In genomic region chr5:1498623-1499416, GRCh38 we compare ENCODE assay signal across 10 cellular contexts. TPM values are rescaled to one million over a fixed set of nuclear protein-coding genes. Genes with fewer than 3 reads are reported as not detected.
DNase-seq lines count a peak whose midpoint lies in the region; ATAC-seq, FAIRE-seq and TF ChIP-seq lines count a peak whose summit lies in the region.
"Had no signal": no experiment of that assay in that cellular context is flagged by ENCODE, and none has a peak within 500 bp of the region (broad histone marks: within the 10 kb centered on the region; RNA-seq: fewer than 3 reads in every experiment).

No MANE protein-coding gene starts in this region.

- no peak overlapping the region for H3K27ac ChIP-seq in small intestine (ENCODE audit: low read depth in 1 of 2, low read length in 1 of 2)
- H3K27ac ChIP-seq: heart left ventricle had no signal

- H3K27ac Mint-ChIP-seq in natural killer cell = peak overlapping the region; percentile 91 to 97

- no peaks in the 10 kb centered on the region for H3K9me3 ChIP-seq in small intestine (ENCODE audit: control insufficient read depth, low read depth)
- H3K9me3 ChIP-seq: heart left ventricle had no signal

- FAIRE-seq in small intestine (lab: Jason Lieb, UNC) = no peak

- ATAC-seq in GM18868 (IDR thresholded peaks at IDR 0.05; ENCODE audit: unreplicated experiment) (peak; percentile 35), GM21723 (IDR thresholded peaks at IDR 0.05; ENCODE audit: unreplicated experiment) (peak; percentile 33), HG03432 (IDR thresholded peaks at IDR 0.05; ENCODE audit: unreplicated experiment) (peak; percentile 33), natural killer cell (no peak)
- ATAC-seq: heart left ventricle had no signal

- intact Hi-C loops in natural killer cell (cut with micrococcal nuclease) = no loop called here

- no peaks in the 10 kb centered on the region for H3K27me3 Mint-ChIP-seq in natural killer cell (ENCODE audit: low read depth in 2 of 2)

- no peak overlapping the region for H3K4me3 ChIP-seq in small intestine (ENCODE audit: low read depth in 1 of 2, low read length in 2 of 2)
- H3K4me3 ChIP-seq: heart left ventricle had no signal

- 85 to 88% (median 86%) methylated on average over 17 of the region's 17 CpGs for WGBS in small intestine, 3 donors

- H3K4me1 Mint-ChIP-seq in natural killer cell = peaks cover 87 to 96% of the 10 kb centered on the region in 2 donors

- TF ChIP-seq CTCF in natural killer cell (IDR thresholded peaks at IDR 0.05) = no peak

- H3K4me3 Mint-ChIP-seq in natural killer cell = peak overlapping the region; percentile 11

- peaks cover 0 to 2% of the 10 kb centered on the region in 2 donors for H3K4me1 ChIP-seq in small intestine (ENCODE audit: control insufficient read depth in 2 of 2, insufficient read depth in 1 of 2, low read depth in 1 of 2, low read length in 1 of 2)

- H3K9me3 Mint-ChIP-seq in natural killer cell = no peaks in the 10 kb centered on the region

- no peaks in the 10 kb centered on the region for H3K36me3 Mint-ChIP-seq in natural killer cell

- no peaks in the 10 kb centered on the region for H3K36me3 ChIP-seq in small intestine (ENCODE audit: control insufficient read depth in 2 of 2, insufficient read depth in 2 of 2, low read length in 2 of 2)

- DNase-seq in natural killer cell (no peak), NCI-H748 treated with DMSO at 0.1 percent for 48 hours (lab: John Stamatoyannopoulos, UW) (no peak), small intestine (no peak), KG1 (lab: John Stamatoyannopoulos, UW) (no peak), NCI-H1694 treated with DMSO at 0.1 percent for 48 hours (lab: John Stamatoyannopoulos, UW) (no peak)
- DNase-seq: activated CD8-positive, alpha-beta memory T cell treated with anti-CD3 and anti-CD28 coated beads for 24 hours; heart left ventricle had no signal

- no peaks in the 10 kb centered on the region for H3K27me3 ChIP-seq in small intestine (ENCODE audit: control insufficient read depth in 2 of 2, insufficient read depth in 2 of 2, low read length in 2 of 2)
- H3K27me3 ChIP-seq: heart left ventricle had no signal

RNA-seq across cellular contexts. Expression of gene LPCAT1, which starts 24.9 kb away (rescaled TPM):
- 100 to 1,000 TPM; 196 to 302 (median 252) TPM for total RNA-seq in natural killer cell
- polyA plus RNA-seq in small intestine = 10 to 100 TPM in 1 of 3 donors, 1 to 10 TPM in 2; 4.5 to 22.3 (median 5.1) TPM

RNA-seq across cellular contexts. Expression of gene SLC6A3, which starts 53.6 kb away (rescaled TPM):
- not detected for total RNA-seq in natural killer cell
- polyA plus RNA-seq in small intestine = under 1 TPM in 1 of 3 donors, not detected in 2; 0.30 TPM

Comparison
In these comparisons a context has a peak if more than half of its experiments do, and no peak if none do; other contexts are left out.
1. ATAC-seq: peak in GM18868 (single experiment), GM21723 (single experiment) and HG03432 (single experiment); none in natural killer cell (0 of 3).